In the genomic region with DNA sequence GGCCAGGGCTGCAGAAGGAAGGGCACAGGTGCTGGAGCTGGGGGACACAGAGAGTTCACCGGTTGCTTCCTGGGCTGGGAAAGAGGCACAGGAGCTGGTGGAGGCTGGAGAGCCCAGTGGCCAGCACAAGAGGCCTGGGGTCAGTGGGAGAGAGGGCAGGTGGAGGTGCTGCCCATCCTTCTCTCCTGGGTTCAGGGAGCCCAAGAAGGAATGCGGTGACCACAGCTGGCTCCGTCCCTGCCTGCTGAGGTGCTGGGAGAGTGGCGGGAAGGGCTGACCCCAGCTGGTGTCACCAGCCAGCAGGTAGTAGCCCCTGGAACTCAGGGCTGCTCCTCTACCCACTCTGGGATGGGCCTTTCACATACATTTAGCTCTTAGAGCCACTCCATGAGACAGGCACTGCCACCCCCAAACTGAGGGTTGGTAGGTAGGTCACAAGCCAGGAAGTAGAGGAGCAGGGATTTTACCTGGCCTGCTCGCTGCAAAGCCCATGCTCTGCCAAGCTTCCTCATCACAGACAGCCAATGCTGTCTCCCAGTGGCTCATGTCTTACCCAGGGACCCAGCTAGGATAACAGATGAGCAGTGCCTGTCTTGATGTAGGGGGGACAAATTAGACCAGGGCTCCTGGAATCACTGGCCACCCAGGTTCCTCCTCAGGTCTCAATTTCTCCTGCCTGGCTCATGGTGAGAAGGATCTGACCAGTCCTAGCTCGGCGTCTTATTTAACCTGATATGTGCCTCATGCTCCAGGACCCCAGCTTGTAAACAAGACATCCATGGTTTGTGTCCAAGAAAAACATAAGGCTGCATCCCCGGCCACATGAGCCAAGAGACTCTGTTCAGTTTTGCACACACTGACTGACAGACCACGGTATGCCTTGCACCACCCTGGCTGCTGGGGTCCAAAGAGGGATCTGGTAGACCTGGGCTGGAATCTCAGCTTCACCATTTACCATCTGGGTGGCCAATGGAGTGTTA, we compare ENCODE assay signal across 29 cellular contexts.
"Had no signal": no experiment of that assay in that cellular context is flagged by ENCODE, and none has a peak within 500 bp of the region (broad histone marks: within the 10 kb centered on the region; RNA-seq: fewer than 3 reads in every experiment).

No MANE protein-coding gene starts in this region.

- ATAC-seq: activated CD8-positive, alpha-beta memory T cell treated with anti-CD3 and anti-CD28 coated beads, Interleukin-2, amount 10 ng/mL, durations not matched to agents 7 days and 5 days; activated CD8-positive, alpha-beta T cell treated with anti-CD3 and anti-CD28 coated beads, Interleukin-2, amount 10 ng/mL, durations not matched to agents 7 days and 5 days; body of pancreas; gastroesophageal sphincter; left lobe of liver; mucosa of descending colon; stimulated activated naive CD8-positive, alpha-beta T cell treated with anti-CD3 and anti-CD28 coated beads, Interleukin-15, Interleukin-2, amounts not matched to agents 100 U/mL and 50 U/mL, for 24 hours had no signal

- H3K4me3 Mint-ChIP-seq: activated B cell treated with CpG ODN at 0.5 μM for 24 hours; activated CD8-positive, alpha-beta memory T cell treated with anti-CD3 and anti-CD28 coated beads, Interleukin-2, amount 10 ng/mL, durations not matched to agents 7 days and 5 days; activated CD8-positive, alpha-beta T cell treated with anti-CD3 and anti-CD28 coated beads, Interleukin-2, amount 10 ng/mL, durations not matched to agents 7 days and 5 days; activated naive CD8-positive, alpha-beta T cell; immature natural killer cell; natural killer cell treated with Interleukin-12 subunit alpha and Interleukin-12 subunit beta and Interleukin-15 and Interleukin-18, amount 100 ng/mL, for 72 hours; type B pancreatic cell had no signal

- H3K36me3 Mint-ChIP-seq: activated CD8-positive, alpha-beta memory T cell treated with anti-CD3 and anti-CD28 coated beads, Interleukin-2, amount 10 ng/mL, durations not matched to agents 7 days and 5 days; activated naive CD8-positive, alpha-beta T cell; immature natural killer cell; natural killer cell treated with Interleukin-12 subunit alpha and Interleukin-12 subunit beta and Interleukin-15 and Interleukin-18, amount 100 ng/mL, for 72 hours; type B pancreatic cell had no signal

- H3K36me3 ChIP-seq: colonic mucosa, gastroesophageal sphincter, right lobe of liver, vagina had no signal

- H3K4me1 ChIP-seq: body of pancreas, colonic mucosa, right lobe of liver had no signal

- H3K27me3 Mint-ChIP-seq: activated naive CD8-positive, alpha-beta T cell had no signal

- DNase-seq: activated B cell treated with CpG ODN at 0.5 μM for 24 hours; activated CD4-positive, alpha-beta T cell treated with anti-CD3 and anti-CD28 coated beads, Interleukin-2, amount 50 U/mL, for 1 hour; activated CD8-positive, alpha-beta memory T cell treated with anti-CD3 and anti-CD28 coated beads, Interleukin-2, amount 10 ng/mL, durations not matched to agents 7 days and 5 days; activated CD8-positive, alpha-beta T cell treated with anti-CD3 and anti-CD28 coated beads, Interleukin-2, amount 10 ng/mL, durations not matched to agents 7 days and 5 days; activated naive CD4-positive, alpha-beta T cell; activated T-cell treated with anti-CD3 and anti-CD28 coated beads, Interleukin-2, amount 50 U/mL, for 48 hours; aorta; body of pancreas; colonic mucosa; effector memory CD4-positive, alpha-beta T cell; erythroblast; head of caudate nucleus; hypothalamus; immature natural killer cell; mucosa of descending colon; right lobe of liver; stimulated activated CD4-positive, alpha-beta T cell treated with anti-CD3 and anti-CD28 coated beads, Interleukin-4, amount 100 ng/mL, for 1 hour; stimulated activated naive CD8-positive, alpha-beta T cell treated with anti-CD3 and anti-CD28 coated beads, Interleukin-15, Interleukin-2, amounts not matched to agents 100 U/mL and 50 U/mL, for 24 hours; SW 1271; T-helper 2 cell had no signal

- H3K4me3 ChIP-seq: body of pancreas, colonic mucosa, gastroesophageal sphincter, lung, mucosa of descending colon, right lobe of liver, vagina had no signal

- H3K9me3 ChIP-seq: body of pancreas, colonic mucosa, gastroesophageal sphincter, mucosa of descending colon, right lobe of liver, vagina had no signal

- H3K27ac Mint-ChIP-seq: activated B cell treated with CpG ODN at 0.5 μM for 24 hours; activated CD8-positive, alpha-beta memory T cell treated with anti-CD3 and anti-CD28 coated beads, Interleukin-2, amount 10 ng/mL, durations not matched to agents 7 days and 5 days; activated CD8-positive, alpha-beta T cell treated with anti-CD3 and anti-CD28 coated beads, Interleukin-2, amount 10 ng/mL, durations not matched to agents 7 days and 5 days; activated naive CD8-positive, alpha-beta T cell; activated T-helper 2 cell treated with anti-CD3 and anti-CD28 coated beads, Interferon-gamma antibody, Interleukin-2, Interleukin-4, amounts not matched to agents 10 μg/mL and 5 μg/mL and 100 μg/mL, durations not matched to agents 14 hours and 24 hours and 36 hours; immature natural killer cell; natural killer cell treated with Interleukin-12 subunit alpha and Interleukin-12 subunit beta and Interleukin-15 and Interleukin-18, amount 100 ng/mL, for 72 hours; progenitor cell of endocrine pancreas; type B pancreatic cell had no signal

- H3K4me1 Mint-ChIP-seq: activated B cell treated with CpG ODN at 0.5 μM for 24 hours had no signal

- H3K27ac ChIP-seq: body of pancreas, colonic mucosa, gastroesophageal sphincter, right lobe of liver, vagina had no signal
